Comparison of ENCODE assay signal across 22 cellular contexts in the genomic region with DNA sequence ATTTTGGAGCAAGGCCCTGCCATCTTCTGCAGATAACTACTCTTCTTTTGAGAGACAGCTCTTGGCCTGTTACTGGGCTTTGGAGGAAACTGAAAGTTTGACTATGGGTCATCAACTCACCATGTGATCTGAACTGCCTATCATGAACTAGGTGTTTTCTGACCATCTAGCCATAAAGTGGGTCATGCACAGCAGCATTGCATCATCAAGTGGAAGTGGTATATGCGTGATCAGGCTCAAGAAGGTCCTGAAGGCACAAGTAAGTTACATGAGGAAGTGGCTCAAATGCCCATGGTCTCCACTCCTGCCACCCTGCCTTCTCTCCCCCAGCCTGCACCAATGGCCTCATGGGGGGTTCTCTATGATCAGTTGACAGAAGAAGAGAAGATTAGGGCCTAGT. TPM values are rescaled to one million over a fixed set of nuclear protein-coding genes. Genes with fewer than 3 reads are reported as not detected.
"Had no signal": no experiment of that assay in that cellular context is flagged by ENCODE, and none has a peak within 500 bp of the region (broad histone marks: within the 10 kb centered on the region; RNA-seq: fewer than 3 reads in every experiment).

No MANE protein-coding gene starts in this region.

RNA-seq across cellular contexts. Expression of gene RNASE9, which starts 9.9 kb away (rescaled TPM):
- total RNA-seq: activated CD8-positive, alpha-beta memory T cell treated with anti-CD3 and anti-CD28 coated beads for 36 hours; activated CD8-positive, alpha-beta memory T cell treated with anti-CD3 and anti-CD28 coated beads, Interleukin-2, amount 10 ng/mL, durations not matched to agents 7 days and 5 days; activated CD8-positive, alpha-beta T cell treated with anti-CD3 and anti-CD28 coated beads, Interleukin-2, amount 10 ng/mL, durations not matched to agents 7 days and 5 days; activated naive CD4-positive, alpha-beta T cell treated with anti-CD3 and anti-CD28 coated beads for 36 hours; activated naive CD8-positive, alpha-beta T cell treated with anti-CD3 and anti-CD28 coated beads for 36 hours; activated T-helper 1 cell treated with anti-CD3 and anti-CD28 coated beads, Interleukin-12 subunit alpha, Interleukin-12 subunit beta, Interleukin-2, Interleukin-4 antibody, amounts not matched to agents 30 ng/mL and 10 ng/mL and 1 ng/mL, durations not matched to agents 14 hours and 24 hours and 36 hours; activated T-helper 2 cell treated with anti-CD3 and anti-CD28 coated beads, Interferon-gamma antibody, Interleukin-2, Interleukin-4, amounts not matched to agents 10 μg/mL and 5 μg/mL and 100 μg/mL, durations not matched to agents 14 hours and 24 hours and 36 hours; adrenal gland; aorta; body of pancreas; chondrocyte; dermis blood vessel endothelial cell; endothelial cell of umbilical vein; esophagus squamous epithelium; fibroblast of lung; fibroblast of villous mesenchyme; glomerular endothelial cell; heart right ventricle; hepatocyte; WTC11 had no signal
- polyA plus RNA-seq: adrenal gland, aorta, endothelial cell of umbilical vein, esophagus, fibroblast of lung, heart right ventricle, hepatocyte had no signal

RNA-seq across cellular contexts. Expression of gene RNASE11, which starts 17.1 kb away (rescaled TPM):
- total RNA-seq: activated CD8-positive, alpha-beta memory T cell treated with anti-CD3 and anti-CD28 coated beads for 36 hours; activated CD8-positive, alpha-beta memory T cell treated with anti-CD3 and anti-CD28 coated beads, Interleukin-2, amount 10 ng/mL, durations not matched to agents 7 days and 5 days; activated CD8-positive, alpha-beta T cell treated with anti-CD3 and anti-CD28 coated beads, Interleukin-2, amount 10 ng/mL, durations not matched to agents 7 days and 5 days; activated naive CD4-positive, alpha-beta T cell treated with anti-CD3 and anti-CD28 coated beads for 36 hours; activated naive CD8-positive, alpha-beta T cell treated with anti-CD3 and anti-CD28 coated beads for 36 hours; activated T-helper 1 cell treated with anti-CD3 and anti-CD28 coated beads, Interleukin-12 subunit alpha, Interleukin-12 subunit beta, Interleukin-2, Interleukin-4 antibody, amounts not matched to agents 30 ng/mL and 10 ng/mL and 1 ng/mL, durations not matched to agents 14 hours and 24 hours and 36 hours; activated T-helper 2 cell treated with anti-CD3 and anti-CD28 coated beads, Interferon-gamma antibody, Interleukin-2, Interleukin-4, amounts not matched to agents 10 μg/mL and 5 μg/mL and 100 μg/mL, durations not matched to agents 14 hours and 24 hours and 36 hours; adrenal gland; aorta; body of pancreas; chondrocyte; dermis blood vessel endothelial cell; endothelial cell of umbilical vein; esophagus squamous epithelium; fibroblast of lung; fibroblast of villous mesenchyme; gastroesophageal sphincter; glomerular endothelial cell; heart right ventricle; hepatocyte; WTC11 had no signal
- polyA plus RNA-seq: aorta, endothelial cell of umbilical vein, esophagus, fibroblast of lung, heart right ventricle, hepatocyte had no signal

RNA-seq across cellular contexts. Expression of gene RNASE12, which starts 20.4 kb away (rescaled TPM):
- total RNA-seq: activated CD8-positive, alpha-beta memory T cell treated with anti-CD3 and anti-CD28 coated beads for 36 hours; activated CD8-positive, alpha-beta memory T cell treated with anti-CD3 and anti-CD28 coated beads, Interleukin-2, amount 10 ng/mL, durations not matched to agents 7 days and 5 days; activated CD8-positive, alpha-beta T cell treated with anti-CD3 and anti-CD28 coated beads, Interleukin-2, amount 10 ng/mL, durations not matched to agents 7 days and 5 days; activated naive CD4-positive, alpha-beta T cell treated with anti-CD3 and anti-CD28 coated beads for 36 hours; activated naive CD8-positive, alpha-beta T cell treated with anti-CD3 and anti-CD28 coated beads for 36 hours; activated T-helper 1 cell treated with anti-CD3 and anti-CD28 coated beads, Interleukin-12 subunit alpha, Interleukin-12 subunit beta, Interleukin-2, Interleukin-4 antibody, amounts not matched to agents 30 ng/mL and 10 ng/mL and 1 ng/mL, durations not matched to agents 14 hours and 24 hours and 36 hours; activated T-helper 2 cell treated with anti-CD3 and anti-CD28 coated beads, Interferon-gamma antibody, Interleukin-2, Interleukin-4, amounts not matched to agents 10 μg/mL and 5 μg/mL and 100 μg/mL, durations not matched to agents 14 hours and 24 hours and 36 hours; adrenal gland; aorta; body of pancreas; chondrocyte; dermis blood vessel endothelial cell; endothelial cell of umbilical vein; esophagus squamous epithelium; fibroblast of lung; fibroblast of villous mesenchyme; gastroesophageal sphincter; glomerular endothelial cell; heart right ventricle; hepatocyte; WTC11 had no signal
- polyA plus RNA-seq: adrenal gland, aorta, endothelial cell of umbilical vein, esophagus, fibroblast of lung, heart right ventricle, hepatocyte had no signal
